ENCODE assay signal across 11 cellular contexts in genomic region chr20:8244637-8245036, GRCh38.
DNase-seq lines count a peak whose midpoint lies in the region; ATAC-seq, FAIRE-seq and TF ChIP-seq lines count a peak whose summit lies in the region.
"Had no signal": no experiment of that assay in that cellular context is flagged by ENCODE, and none has a peak within 500 bp of the region (broad histone marks: within the 10 kb centered on the region; RNA-seq: fewer than 3 reads in every experiment).

No MANE protein-coding gene starts in this region.

- H3K9me3 Mint-ChIP-seq in MCF 10A (ENCODE audit: unreplicated experiment), result no peaks in the 10 kb centered on the region

- FAIRE-seq in GM12891 (lab: Jason Lieb, UNC) (no peak), small intestine (lab: Jason Lieb, UNC) (no peak)

- peaks cover 10% of the 10 kb centered on the region for H3K4me1 Mint-ChIP-seq in MCF 10A (ENCODE audit: insufficient read depth, unreplicated experiment)

- H3K27me3 ChIP-seq in mammary epithelial cell (ENCODE audit: insufficient read depth, low read length) (no peaks in the 10 kb centered on the region), colonic mucosa (no peaks in the 10 kb centered on the region), aorta (ENCODE audit: control insufficient read depth in 1 of 2, insufficient read depth in 2 of 2, low read length in 1 of 2) (no peaks in the 10 kb centered on the region), small intestine (ENCODE audit: control insufficient read depth in 2 of 2, insufficient read depth in 2 of 2, low read length in 2 of 2) (no peaks in the 10 kb centered on the region)
- H3K27me3 ChIP-seq: foreskin keratinocyte had no signal

- peak overlapping the region; percentile 17 for H3K27ac Mint-ChIP-seq in MCF 10A (ENCODE audit: low read depth, unreplicated experiment)
- H3K27ac Mint-ChIP-seq: B cell had no signal

- H3K9ac ChIP-seq in mammary epithelial cell (ENCODE audit: insufficient read depth, low read length), result no peak overlapping the region
- H3K9ac ChIP-seq in colonic mucosa (ENCODE audit: low read depth in 2 of 2, low read length in 2 of 2), result no peak overlapping the region

- 38% methylated on average over 2 of the region's 2 CpGs for WGBS in mammary epithelial cell (ENCODE audit: low coverage, missing lambda C conversion rate)
- WGBS in aorta, 2 donors, result 87 to 92% methylated on average over 2 of the region's 2 CpGs
- 78 to 94% (median 81%) methylated on average over 2 of the region's 2 CpGs for WGBS in small intestine, 3 donors

- H3K36me3 ChIP-seq in mammary epithelial cell (ENCODE audit: insufficient read depth, low read length) (no peaks in the 10 kb centered on the region), colonic mucosa (no peaks in the 10 kb centered on the region), aorta (ENCODE audit: control insufficient read depth in 1 of 2, insufficient read depth in 2 of 2, low read length in 1 of 2) (no peaks in the 10 kb centered on the region), small intestine (ENCODE audit: control insufficient read depth in 2 of 2, insufficient read depth in 2 of 2, low read length in 2 of 2) (no peaks in the 10 kb centered on the region)

- DNase-seq in MCF 10A (ENCODE audit: unreplicated experiment) (peak; percentile 82), mammary epithelial cell (no peak), colonic mucosa (peak; percentile 28), left lobe of liver (ENCODE audit: low spot score) (no peak), aorta (no peak), GM12891 (ENCODE audit: insufficient read length, low spot score) (no peak), small intestine (no peak)
- DNase-seq: foreskin keratinocyte had no signal

- BruUV-seq in MCF 10A (replicated peaks; lab: Mats Ljungman, UMichigan), result no TSS peak
- no TSS peak for BruUV-seq in mammary epithelial cell (replicated peaks; lab: Mats Ljungman, UMichigan)

- CTCF ChIA-PET in MCF 10A (lab: Yijun Ruan, JAX), result no interaction called here
- CTCF ChIA-PET in mammary epithelial cell (lab: Charles Lee; ENCODE audit: low non-redundant PET), result no interaction called here

- dilution Hi-C loops in mammary epithelial cell (cut with HindIII; ENCODE audit: low sequenced_read_pairs), result no loop called here

- H3K36me3 Mint-ChIP-seq in MCF 10A (ENCODE audit: insufficient read depth, unreplicated experiment), result no peaks in the 10 kb centered on the region

- POLR2A ChIA-PET in MCF 10A (lab: Yijun Ruan, JAX), result no interaction called here

- H3K4me2 ChIP-seq in mammary epithelial cell (ENCODE audit: insufficient read depth, low read depth, low read length), result no peak overlapping the region

- H3K4me3 ChIP-seq in mammary epithelial cell (replicated peaks in 1 of 3; ENCODE audit: insufficient read depth in 1 of 3, low read depth in 2 of 3, low read length in 3 of 3), result no peak overlapping the region
- no peak overlapping the region for H3K4me3 ChIP-seq in colonic mucosa
- no peak overlapping the region for H3K4me3 ChIP-seq in aorta (ENCODE audit: low read length in 2 of 2)
- H3K4me3 ChIP-seq in small intestine (ENCODE audit: low read depth in 1 of 2, low read length in 2 of 2), result no peak overlapping the region

- ATAC-seq in left lobe of liver (peak; percentile 61), aorta (ENCODE audit: low FRiP score) (peak; percentile 63), GM21360 (IDR thresholded peaks at IDR 0.05; ENCODE audit: unreplicated experiment) (no peak)
- ATAC-seq: foreskin keratinocyte, HCT116 had no signal

- H3K4me3 Mint-ChIP-seq in MCF 10A (ENCODE audit: unreplicated experiment), result no peak overlapping the region
- H3K4me3 Mint-ChIP-seq: B cell had no signal

- H3K9me3 ChIP-seq in mammary epithelial cell (replicated peaks; ENCODE audit: insufficient read depth, low read length) (no peaks in the 10 kb centered on the region), colonic mucosa (no peaks in the 10 kb centered on the region), aorta (ENCODE audit: control insufficient read depth, low read length) (no peaks in the 10 kb centered on the region), small intestine (ENCODE audit: control insufficient read depth, low read depth) (no peaks in the 10 kb centered on the region)

- H3K27ac ChIP-seq in mammary epithelial cell (ENCODE audit: insufficient read depth, low read depth, low read length), result no peak overlapping the region
- H3K27ac ChIP-seq in colonic mucosa, result no peak overlapping the region
- no peak overlapping the region for H3K27ac ChIP-seq in aorta (ENCODE audit: low read depth in 1 of 2, low read length in 2 of 2)
- H3K27ac ChIP-seq in small intestine (ENCODE audit: low read depth in 1 of 2, low read length in 1 of 2), result no peak overlapping the region
- H3K27ac ChIP-seq: foreskin keratinocyte had no signal

- no peak for TF ChIP-seq POLR2A in GM12891 (IDR thresholded peaks at IDR 0.05; ENCODE audit: low read depth, low read length)

- no peaks in the 10 kb centered on the region for H3K27me3 Mint-ChIP-seq in MCF 10A (ENCODE audit: insufficient read depth, unreplicated experiment)
- H3K27me3 Mint-ChIP-seq: B cell had no signal

- H3K4me1 ChIP-seq in mammary epithelial cell (ENCODE audit: insufficient read depth, low read length) (no peaks in the 10 kb centered on the region), colonic mucosa (no peaks in the 10 kb centered on the region), aorta (ENCODE audit: control insufficient read depth in 1 of 2, insufficient read depth in 2 of 2, low read length in 2 of 2) (peaks cover 0 to 3% of the 10 kb centered on the region in 2 donors), small intestine (ENCODE audit: control insufficient read depth in 2 of 2, insufficient read depth in 1 of 2, low read depth in 1 of 2, low read length in 1 of 2) (peaks cover 0 to 2% of the 10 kb centered on the region in 2 donors)
- H3K4me1 ChIP-seq: foreskin keratinocyte had no signal

- no peak for TF ChIP-seq CTCF in MCF 10A (IDR thresholded peaks at IDR 0.05; ENCODE audit: unreplicated experiment)
- no peak for TF ChIP-seq CTCF in mammary epithelial cell (conservative IDR thresholded peaks at IDR 0.05 in 1 of 2, IDR thresholded peaks at IDR 0.05 in 1 of 2; ENCODE audit: extremely low read depth in 1 of 2, insufficient read depth in 1 of 2, low read depth in 1 of 2, low read length in 2 of 2)
- no peak for TF ChIP-seq CTCF in colonic mucosa (IDR thresholded peaks at IDR 0.05)

- H3K79me2 ChIP-seq in mammary epithelial cell (ENCODE audit: insufficient read depth, low read length), result no peaks in the 10 kb centered on the region

- intact Hi-C loops in MCF 10A (cut with micrococcal nuclease), result no loop called here
- intact Hi-C loops in mammary epithelial cell (cut with micrococcal nuclease), result no loop called here
- intact Hi-C loops in colonic mucosa (cut with DNase I), result no loop called here
- intact Hi-C loops in aorta (cut with DNase I), result no loop called here

- no peak overlapping the region for H2AFZ ChIP-seq in mammary epithelial cell (ENCODE audit: low read depth, low read length)

- H4K20me1 ChIP-seq in mammary epithelial cell (ENCODE audit: insufficient read depth, low read length), result no peaks in the 10 kb centered on the region

- in situ Hi-C loops in mammary epithelial cell (cut with MboI; ENCODE audit: low sequenced_read_pairs in 2 of 2), result no loop called here

TF ChIP-seq in GM12891, 5 proteins besides CTCF, POLR2A, EP300 and RAD21:
- TF ChIP-seq TAF1 (IDR thresholded peaks at IDR 0.05; ENCODE audit: low read depth, low read length) (no peak), SPI1 (IDR thresholded peaks at IDR 0.05; ENCODE audit: low read depth, low read length) (no peak), PAX5 (IDR thresholded peaks at IDR 0.05; ENCODE audit: insufficient read depth, low read length, severe bottlenecking) (no peak), POLR2AphosphoS5 (IDR thresholded peaks at IDR 0.05; ENCODE audit: low read depth, low read length) (no peak), POU2F2 (IDR thresholded peaks at IDR 0.05; ENCODE audit: low read depth, low read length) (no peak)

Comparison
In these comparisons a context has a peak if more than half of its experiments do, and no peak if none do; other contexts are left out.
1. DNase-seq: peak in MCF 10A (single experiment) and colonic mucosa (single experiment); none in mammary epithelial cell (single experiment), left lobe of liver (single experiment), aorta (0 of 2), GM12891 (single experiment) and small intestine (single experiment).